ENCODE assay signal across 8 cellular contexts in the genomic region with DNA sequence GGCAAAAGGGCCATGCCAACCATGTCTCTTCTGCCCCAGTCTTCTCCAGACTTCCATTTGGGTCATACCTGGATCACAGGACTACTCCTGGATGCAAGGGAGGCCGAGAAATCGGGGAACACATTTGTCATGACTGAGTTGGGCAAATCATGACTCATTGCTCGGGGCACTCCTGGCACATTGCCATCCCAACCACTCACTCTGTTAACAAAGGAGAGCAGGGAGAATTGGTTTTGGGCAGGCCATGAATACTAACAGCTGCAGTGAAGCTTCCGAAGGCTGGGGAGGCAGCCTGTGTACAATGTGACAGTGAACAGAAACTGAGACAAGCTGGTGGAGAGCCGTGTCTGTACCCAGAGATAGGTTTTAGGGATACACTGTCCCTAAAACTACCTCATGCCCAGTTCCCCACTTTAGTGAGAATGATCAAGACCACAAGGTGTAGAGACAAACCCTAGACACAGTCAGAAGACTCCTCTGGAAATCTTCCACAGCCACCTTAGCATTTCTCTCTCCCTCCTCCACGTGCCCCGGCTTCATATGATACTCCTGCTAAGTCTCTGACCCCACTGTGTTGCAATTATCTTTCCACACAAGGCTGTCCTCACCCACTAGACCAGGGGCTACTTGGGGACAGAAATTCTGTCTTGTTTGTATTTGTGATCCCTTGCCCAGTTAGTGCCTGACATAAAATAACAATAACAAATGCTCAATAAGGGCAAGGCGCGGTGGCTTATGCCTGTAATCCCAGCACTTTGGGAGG. TPM values are rescaled to one million over a fixed set of nuclear protein-coding genes. Genes with fewer than 3 reads are reported as not detected.
DNase-seq lines count a peak whose midpoint lies in the region; ATAC-seq, FAIRE-seq and TF ChIP-seq lines count a peak whose summit lies in the region.

No MANE protein-coding gene starts in this region.

- H3K9ac ChIP-seq in H9 (ENCODE audit: extremely low read depth, insufficient read length, low read length) = no peak overlapping the region

- H3K4me3 ChIP-seq in choroid plexus epithelial cell (ENCODE audit: low read depth, low read length) (no peak overlapping the region), H7 (ENCODE audit: insufficient read depth, low read depth, low read length) (no peak overlapping the region), small intestine (ENCODE audit: low read depth in 1 of 2, low read length in 2 of 2) (no peak overlapping the region)

- H3K4me3 Mint-ChIP-seq in H9 = no peak overlapping the region

- H3K4me2 ChIP-seq in H9 (ENCODE audit: insufficient read depth, insufficient read length, low read length) = no peak overlapping the region

- H3K79me2 ChIP-seq in H9 (ENCODE audit: insufficient read depth, low read length) = no peaks in the 10 kb centered on the region

- no peak overlapping the region for H3K14ac ChIP-seq in H9 (ENCODE audit: insufficient read depth, low read length)

- H3K36me3 Mint-ChIP-seq in H9 (ENCODE audit: insufficient read depth in 1 of 3, low read depth in 3 of 3) = no peaks in the 10 kb centered on the region; a peak in 1 of 7 replicates

- no peak overlapping the region for H2AK5ac ChIP-seq in H9 (ENCODE audit: insufficient read length, low read length)

- no peak for FAIRE-seq in small intestine (lab: Jason Lieb, UNC)

- ATAC-seq in GM18867 (IDR thresholded peaks at IDR 0.05; ENCODE audit: unreplicated experiment) = no peak

- DNase-seq in H9 = no peak
- peak; percentile 91 for DNase-seq in NCI-H345 (lab: John Stamatoyannopoulos, UW)
- peak; percentile 32 for DNase-seq in choroid plexus epithelial cell (ENCODE audit: low read depth)
- peak; percentile 91 for DNase-seq in renal cortical epithelial cell (ENCODE audit: low read depth)
- no peak for DNase-seq in H7
- no peak for DNase-seq in small intestine
- no peak for DNase-seq in KG1 (lab: John Stamatoyannopoulos, UW)

- no peak overlapping the region for H3K4ac ChIP-seq in H9 (ENCODE audit: low read depth, low read length)

- H3K27ac Mint-ChIP-seq in H9 = peak overlapping the region in 2 of 3 experiments; percentile 39 to 41; a peak in 2 of 7 replicates

- H3K23me2 ChIP-seq in H9 (ENCODE audit: insufficient read length, low read depth, low read length, poor library complexity, severe bottlenecking) = no peaks in the 10 kb centered on the region

- H2BK12ac ChIP-seq in H9 (ENCODE audit: insufficient read length, low read depth, low read length) = no peak overlapping the region

- H4K91ac ChIP-seq in H9 (ENCODE audit: insufficient read length, low read depth, low read length) = no peak overlapping the region

- no peak overlapping the region for H2AFZ ChIP-seq in H9 (ENCODE audit: low read length)

- no peaks in the 10 kb centered on the region for H3K36me3 ChIP-seq in H7 (replicated peaks; ENCODE audit: control insufficient read depth, insufficient read depth, low read length)
- H3K36me3 ChIP-seq in small intestine (ENCODE audit: control insufficient read depth in 2 of 2, insufficient read depth in 2 of 2, low read length in 2 of 2) = no peaks in the 10 kb centered on the region

- WGBS in H9 (ENCODE audit: extremely low coverage, insufficient read length, low lambda C conversion rate) = no CpG with 5 or more reads among the region's 9 CpGs
- WGBS in small intestine, 3 donors = 65 to 69% (median 68%) methylated on average over 9 of the region's 9 CpGs

- no peak overlapping the region for H3K27ac ChIP-seq in H9 (ENCODE audit: insufficient read length, low read depth, low read length)
- no peak overlapping the region for H3K27ac ChIP-seq in small intestine (ENCODE audit: low read depth in 1 of 2, low read length in 1 of 2)

- H2BK5ac ChIP-seq in H9 (ENCODE audit: insufficient read length, low read length) = no peak overlapping the region

- H3K9me3 ChIP-seq in H9 (ENCODE audit: control insufficient read depth, low read depth, low read length) (no peaks in the 10 kb centered on the region), small intestine (ENCODE audit: control insufficient read depth, low read depth) (no peaks in the 10 kb centered on the region)

- H3K56ac ChIP-seq in H9 (ENCODE audit: insufficient read length, low read depth, low read length) = no peak overlapping the region

- no peak overlapping the region for H3K18ac ChIP-seq in H9 (ENCODE audit: insufficient read length, low read depth, low read length)

- H3K27me3 Mint-ChIP-seq in H9 (ENCODE audit: low read depth) = peaks cover 2% of the 10 kb centered on the region; the same call in 1 of the 2 replicates

- no peak overlapping the region for H3K23ac ChIP-seq in H9 (ENCODE audit: insufficient read length, low read depth, low read length)

- no peak overlapping the region for H4K5ac ChIP-seq in H9 (ENCODE audit: insufficient read length, low read depth, low read length)

- H3K4me1 Mint-ChIP-seq in H9 = peaks cover 11 to 12% of the 10 kb centered on the region in 2 experiments

- H4K20me1 ChIP-seq in H9 (ENCODE audit: control insufficient read depth, insufficient read depth, insufficient read length) = no peaks in the 10 kb centered on the region

- H3K27me3 ChIP-seq in H9 (ENCODE audit: insufficient read depth, low read length) = no peaks in the 10 kb centered on the region
- H3K27me3 ChIP-seq in H7 (ENCODE audit: control insufficient read depth, insufficient read depth, low read length) = no peaks in the 10 kb centered on the region
- H3K27me3 ChIP-seq in small intestine (ENCODE audit: control insufficient read depth in 2 of 2, insufficient read depth in 2 of 2, low read length in 2 of 2) = no peaks in the 10 kb centered on the region

- no peak overlapping the region for H2BK120ac ChIP-seq in H9 (ENCODE audit: low read depth, low read length, poor library complexity, severe bottlenecking)

- no peak overlapping the region for H2BK20ac ChIP-seq in H9 (ENCODE audit: low read depth, low read length, poor library complexity, severe bottlenecking)

- no peaks in the 10 kb centered on the region for H3K79me1 ChIP-seq in H9 (ENCODE audit: insufficient read depth, low read depth, low read length, poor library complexity, severe bottlenecking)

- no peak overlapping the region for H3T11ph ChIP-seq in H9 (ENCODE audit: low read length)

- no peaks in the 10 kb centered on the region; a peak in 1 of 5 replicates for H3K9me3 Mint-ChIP-seq in H9

- no peak overlapping the region for H2BK15ac ChIP-seq in H9 (ENCODE audit: low read depth, low read length)

- TF ChIP-seq CTCF in H9 (conservative IDR thresholded peaks at IDR 0.05) (no peak), choroid plexus epithelial cell (conservative IDR thresholded peaks at IDR 0.05; ENCODE audit: low read depth, low read length) (no peak)

- H3K4me1 ChIP-seq in H9 (ENCODE audit: insufficient read depth, low read length) (no peaks in the 10 kb centered on the region; the same call in 1 of the 2 replicates), small intestine (ENCODE audit: control insufficient read depth in 2 of 2, insufficient read depth in 1 of 2, low read depth in 1 of 2, low read length in 1 of 2) (peaks cover 0 to 2% of the 10 kb centered on the region in 2 donors)

- H4K8ac ChIP-seq in H9 (replicated peaks; ENCODE audit: insufficient read length, low read depth, low read length) = no peak overlapping the region

RNA-seq across cellular contexts. Expression of gene BUB1B, which starts 10.5 kb away (rescaled TPM):
- total RNA-seq in H9 (2021) (83.2 and 86.5 TPM in 2 replicates), renal cortical epithelial cell (1.8 and 11.6 TPM in 2 replicates)
- 87.4 and 126 TPM in 2 replicates for total RNA-seq in H7 (2014; rRNA removed; shearing (Covaris generic))
- polyA plus RNA-seq in small intestine = 1 to 10 TPM; 1.1 to 9.5 (median 1.6) TPM

RNA-seq across cellular contexts. Expression of gene BMF, which starts 41.7 kb away (rescaled TPM):
- total RNA-seq in H9 (2021) = 13.2 and 15.0 TPM in 2 replicates
- 10.8 and 27.2 TPM in 2 replicates for total RNA-seq in renal cortical epithelial cell
- total RNA-seq in H7 (2014; rRNA removed; shearing (Covaris generic)) = 11.9 and 12.4 TPM in 2 replicates
- polyA plus RNA-seq in small intestine = 10 to 100 TPM in 2 of 3 donors, 1 to 10 TPM in 1; 4.4 to 19.2 (median 15.2) TPM

Comparison
In these comparisons a context has a peak if more than half of its experiments do, and no peak if none do; other contexts are left out.
1. DNase-seq: peak in NCI-H345 (single experiment), choroid plexus epithelial cell (single experiment) and renal cortical epithelial cell (single experiment); none in H9 (single experiment), H7 (single experiment), small intestine (single experiment) and KG1 (single experiment).